Comparison of ENCODE assay signal across 34 cellular contexts in genomic region chr20:43567477-43567876, GRCh38. TPM values are rescaled to one million over a fixed set of nuclear protein-coding genes. Genes with fewer than 3 reads are reported as not detected.
"Had no signal": no experiment of that assay in that cellular context is flagged by ENCODE, and none has a peak within 500 bp of the region (broad histone marks: within the 10 kb centered on the region; RNA-seq: fewer than 3 reads in every experiment).

No MANE protein-coding gene starts in this region.

- H3K4me1 ChIP-seq: adrenal gland, colonic mucosa, esophagus squamous epithelium, gastroesophageal sphincter had no signal

- DNase-seq: activated CD4-positive, alpha-beta T cell treated with anti-CD3 and anti-CD28 coated beads for 1 hour; activated CD4-positive, alpha-beta T cell treated with anti-CD3 and anti-CD28 coated beads for 4 hours; activated CD4-positive, alpha-beta T cell treated with anti-CD3 and anti-CD28 coated beads, Interleukin-2, amount 50 U/mL, for 1 hour; activated CD4-positive, alpha-beta T cell treated with anti-CD3 and anti-CD28 coated beads, Interleukin-2, amount 50 U/mL, for 48 hours; activated CD8-positive, alpha-beta memory T cell treated with anti-CD3 and anti-CD28 coated beads for 24 hours; activated CD8-positive, alpha-beta T cell treated with anti-CD3 and anti-CD28 coated beads for 36 hours; activated effector memory CD4-positive, alpha-beta T cell treated with Interleukin-2 at 50 U/mL for 16 hours; activated gamma-delta T cell treated with Interleukin-2 at 50 U/mL for 16 hours; activated naive CD4-positive, alpha-beta T cell treated with Interleukin-2 at 50 U/mL for 16 hours; activated naive CD8-positive, alpha-beta T cell treated with anti-CD3 and anti-CD28 coated beads for 36 hours; activated naive CD8-positive, alpha-beta T cell treated with anti-CD3 and anti-CD28 coated beads, Interleukin-2, amount 50 U/mL, for 24 hours; activated T-cell treated with anti-CD3 and anti-CD28 coated beads, Interleukin-2, amount 50 U/mL, for 4 hours; adrenal gland; amygdala; aorta; body of pancreas; central memory CD4-positive, alpha-beta T cell; cerebellar nuclear complex; colonic mucosa; effector CD8-positive, alpha-beta T cell; esophagus squamous epithelium; foreskin melanocyte; heart right ventricle; T-helper 1 cell; T-helper 2 cell had no signal

- H3K36me3 ChIP-seq: adrenal gland, colonic mucosa, esophagus squamous epithelium, gastroesophageal sphincter, heart right ventricle had no signal

- H3K27ac ChIP-seq: adrenal gland, body of pancreas, colonic mucosa, epithelial cell of prostate, esophagus squamous epithelium, gastroesophageal sphincter, heart right ventricle, VCaP had no signal

- ATAC-seq: activated CD8-positive, alpha-beta T cell treated with anti-CD3 and anti-CD28 coated beads for 36 hours; activated naive CD8-positive, alpha-beta T cell treated with anti-CD3 and anti-CD28 coated beads, Interleukin-2, amount 50 U/mL, for 24 hours; activated T-cell treated with anti-CD3 and anti-CD28 coated beads, Interleukin-2, amount 50 U/mL, for 4 hours; activated T-helper 17 cell treated with anti-CD3 and anti-CD28 coated beads, Interleukin-2, amount 50 U/mL, for 72 hours; body of pancreas; gastroesophageal sphincter; heart right ventricle; WTC11 had no signal

- FAIRE-seq: endometrium, endothelial cell of umbilical vein, TTC549 had no signal

- H3K27me3 ChIP-seq: adrenal gland, body of pancreas, colonic mucosa, esophagus squamous epithelium, gastroesophageal sphincter, heart right ventricle had no signal

- H3K9me3 ChIP-seq: adrenal gland, body of pancreas, colonic mucosa, esophagus squamous epithelium, gastroesophageal sphincter, heart right ventricle had no signal

- H3K4me3 ChIP-seq: adrenal gland, body of pancreas, colonic mucosa, esophagus squamous epithelium, gastroesophageal sphincter, heart right ventricle had no signal

RNA-seq across cellular contexts. Expression of gene SGK2, which starts 8.7 kb away (rescaled TPM):
- total RNA-seq: glomerular endothelial cell had no signal
